Comparison of ENCODE assay signal across 1 cellular context in the genomic region with DNA sequence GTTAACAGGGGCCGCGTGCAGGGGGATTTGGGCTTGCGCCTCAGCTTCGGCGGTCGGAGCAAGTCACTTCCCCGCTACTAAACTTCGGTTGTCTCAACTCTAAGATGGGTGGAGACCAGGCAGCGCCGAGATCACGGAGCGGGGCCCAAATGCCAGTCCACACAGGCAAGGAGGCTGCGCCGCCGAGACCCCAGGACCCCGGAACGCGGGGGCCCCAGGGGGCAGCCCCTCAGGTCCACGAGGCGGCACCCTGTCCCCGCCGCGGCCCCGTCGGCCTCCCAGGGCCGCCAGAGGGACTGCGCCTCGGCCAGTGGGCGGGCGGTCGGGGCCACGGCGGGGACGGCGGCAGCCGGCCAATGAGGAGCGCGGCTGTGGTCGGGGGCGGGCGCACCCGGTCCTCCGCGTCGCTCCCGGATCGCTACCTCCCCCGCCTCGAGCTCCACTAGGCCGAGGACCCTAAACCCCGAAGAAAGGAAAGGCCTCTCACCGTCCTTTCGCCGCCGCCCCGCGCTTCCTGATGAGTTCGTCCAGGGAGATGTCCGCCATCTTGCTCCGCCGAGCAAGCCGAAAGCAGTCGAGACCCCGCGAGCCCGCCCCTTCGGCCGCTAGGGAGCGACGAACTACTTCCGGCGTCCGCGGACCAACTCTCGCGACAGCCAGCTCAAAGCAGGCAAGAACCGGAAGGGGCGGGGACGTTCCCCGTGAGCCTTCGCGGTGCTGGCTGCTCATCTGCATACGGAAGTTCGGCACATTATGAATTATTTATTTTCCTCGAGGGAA.
TF ChIP-seq lines count a peak whose summit lies in the region.

A gene with protein sequence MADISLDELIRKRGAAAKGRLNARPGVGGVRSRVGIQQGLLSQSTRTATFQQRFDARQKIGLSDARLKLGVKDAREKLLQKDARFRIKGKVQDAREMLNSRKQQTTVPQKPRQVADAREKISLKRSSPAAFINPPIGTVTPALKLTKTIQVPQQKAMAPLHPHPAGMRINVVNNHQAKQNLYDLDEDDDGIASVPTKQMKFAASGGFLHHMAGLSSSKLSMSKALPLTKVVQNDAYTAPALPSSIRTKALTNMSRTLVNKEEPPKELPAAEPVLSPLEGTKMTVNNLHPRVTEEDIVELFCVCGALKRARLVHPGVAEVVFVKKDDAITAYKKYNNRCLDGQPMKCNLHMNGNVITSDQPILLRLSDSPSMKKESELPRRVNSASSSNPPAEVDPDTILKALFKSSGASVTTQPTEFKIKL (minus strand): TSS at position 572 of the 780 bp plus-strand sequence. CDS start 26 bp downstream, at position 546.

TF ChIP-seq in HCT116, 20 proteins besides CTCF, POLR2A, EP300 and RAD21 (continued from another document):
- TF ChIP-seq, protein P1, sequence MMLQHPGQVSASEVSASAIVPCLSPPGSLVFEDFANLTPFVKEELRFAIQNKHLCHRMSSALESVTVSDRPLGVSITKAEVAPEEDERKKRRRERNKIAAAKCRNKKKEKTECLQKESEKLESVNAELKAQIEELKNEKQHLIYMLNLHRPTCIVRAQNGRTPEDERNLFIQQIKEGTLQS (IDR thresholded peaks at IDR 0.05): no peak
- TF ChIP-seq ELF1 (IDR thresholded peaks at IDR 0.05; ENCODE audit: borderline replicate concordance, low read depth) (no peak; the same call in 1 of the 2 replicates), CEBPB (IDR thresholded peaks at IDR 0.05; ENCODE audit: low read depth) (no peak), SIN3A (IDR thresholded peaks at IDR 0.05; ENCODE audit: low read depth) (no peak), ZFX (IDR thresholded peaks at IDR 0.05) (peak; percentile 84; the same call in 1 of the 2 replicates), EZH2 (IDR thresholded peaks at IDR 0.05) (no peak), JUND (IDR thresholded peaks at IDR 0.05) (no peak), FOSL1 (IDR thresholded peaks at IDR 0.05; ENCODE audit: low read depth) (no peak)
- TF ChIP-seq, protein P2, sequence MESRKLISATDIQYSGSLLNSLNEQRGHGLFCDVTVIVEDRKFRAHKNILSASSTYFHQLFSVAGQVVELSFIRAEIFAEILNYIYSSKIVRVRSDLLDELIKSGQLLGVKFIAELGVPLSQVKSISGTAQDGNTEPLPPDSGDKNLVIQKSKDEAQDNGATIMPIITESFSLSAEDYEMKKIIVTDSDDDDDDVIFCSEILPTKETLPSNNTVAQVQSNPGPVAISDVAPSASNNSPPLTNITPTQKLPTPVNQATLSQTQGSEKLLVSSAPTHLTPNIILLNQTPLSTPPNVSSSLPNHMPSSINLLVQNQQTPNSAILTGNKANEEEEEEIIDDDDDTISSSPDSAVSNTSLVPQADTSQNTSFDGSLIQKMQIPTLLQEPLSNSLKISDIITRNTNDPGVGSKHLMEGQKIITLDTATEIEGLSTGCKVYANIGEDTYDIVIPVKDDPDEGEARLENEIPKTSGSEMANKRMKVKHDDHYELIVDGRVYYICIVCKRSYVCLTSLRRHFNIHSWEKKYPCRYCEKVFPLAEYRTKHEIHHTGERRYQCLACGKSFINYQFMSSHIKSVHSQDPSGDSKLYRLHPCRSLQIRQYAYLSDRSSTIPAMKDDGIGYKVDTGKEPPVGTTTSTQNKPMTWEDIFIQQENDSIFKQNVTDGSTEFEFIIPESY (IDR thresholded peaks at IDR 0.05; ENCODE audit: extremely low read depth, insufficient replicate concordance, low read length): peak; percentile 95
- TF ChIP-seq, protein P3, sequence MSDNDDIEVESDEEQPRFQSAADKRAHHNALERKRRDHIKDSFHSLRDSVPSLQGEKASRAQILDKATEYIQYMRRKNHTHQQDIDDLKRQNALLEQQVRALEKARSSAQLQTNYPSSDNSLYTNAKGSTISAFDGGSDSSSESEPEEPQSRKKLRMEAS (IDR thresholded peaks at IDR 0.05): no peak
